ENCODE assay signal across 8 cellular contexts in genomic region chr16:30370444-30371247, GRCh38. TPM values are rescaled to one million over a fixed set of nuclear protein-coding genes. Genes with fewer than 3 reads are reported as not detected.
DNase-seq lines count a peak whose midpoint lies in the region; ATAC-seq, FAIRE-seq and TF ChIP-seq lines count a peak whose summit lies in the region.

A gene with protein sequence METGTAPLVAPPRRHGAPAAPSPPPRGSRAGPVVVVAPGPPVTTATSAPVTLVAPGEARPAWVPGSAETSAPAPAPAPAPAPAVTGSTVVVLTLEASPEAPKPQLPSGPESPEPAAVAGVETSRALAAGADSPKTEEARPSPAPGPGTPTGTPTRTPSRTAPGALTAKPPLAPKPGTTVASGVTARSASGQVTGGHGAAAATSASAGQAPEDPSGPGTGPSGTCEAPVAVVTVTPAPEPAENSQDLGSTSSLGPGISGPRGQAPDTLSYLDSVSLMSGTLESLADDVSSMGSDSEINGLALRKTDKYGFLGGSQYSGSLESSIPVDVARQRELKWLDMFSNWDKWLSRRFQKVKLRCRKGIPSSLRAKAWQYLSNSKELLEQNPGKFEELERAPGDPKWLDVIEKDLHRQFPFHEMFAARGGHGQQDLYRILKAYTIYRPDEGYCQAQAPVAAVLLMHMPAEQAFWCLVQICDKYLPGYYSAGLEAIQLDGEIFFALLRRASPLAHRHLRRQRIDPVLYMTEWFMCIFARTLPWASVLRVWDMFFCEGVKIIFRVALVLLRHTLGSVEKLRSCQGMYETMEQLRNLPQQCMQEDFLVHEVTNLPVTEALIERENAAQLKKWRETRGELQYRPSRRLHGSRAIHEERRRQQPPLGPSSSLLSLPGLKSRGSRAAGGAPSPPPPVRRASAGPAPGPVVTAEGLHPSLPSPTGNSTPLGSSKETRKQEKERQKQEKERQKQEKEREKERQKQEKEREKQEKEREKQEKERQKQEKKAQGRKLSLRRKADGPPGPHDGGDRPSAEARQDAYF (minus strand): TSS chr16:30370494. CDS start chr16:30370183, 311 bp downstream.

- no peak for TF ChIP-seq RAD21 in K562 (CRISPR knock-in tag; conservative IDR thresholded peaks at IDR 0.05 in 1 of 2, IDR thresholded peaks at IDR 0.05 in 1 of 2)

- H2AFZ ChIP-seq in K562 (ENCODE audit: low read depth, low read length) = peak within 1 kb of the TSS; percentile 82

- H3K27ac ChIP-seq in K562 (ENCODE audit: extremely low read depth, low read depth, low read length) = peak within 1 kb of the TSS; percentile 74
- H3K27ac ChIP-seq in aorta (ENCODE audit: low read depth in 1 of 2, low read length in 2 of 2) = peak within 1 kb of the TSS; percentile 20 to 39

- no TSS peak for BruUV-seq in K562 (replicated peaks; lab: Mats Ljungman, UMichigan)

- intact Hi-C loops in K562 (cut with micrococcal nuclease) = loop anchor here (2.0 to 10.0 kb wide), 3 partner anchors 16 to 306 kb away; partner anchors contain the start of genes ALDOA, CD2BP2 and ZNF771
- intact Hi-C loops in aorta (cut with DNase I) = loop anchor here in 1 of 2 donors (2.0 to 10.0 kb wide), 2 partner anchors 36 to 284 kb away; partner anchors contain the start of genes FBRS and PRR14

- TF ChIP-seq EP300 in K562 (IDR thresholded peaks at IDR 0.05; ENCODE audit: low read length) = no peak

- peaks cover 42% of the 10 kb centered on the region for H3K79me2 ChIP-seq in K562 (ENCODE audit: control insufficient read depth, insufficient read depth, low read length)

- H3K9ac ChIP-seq in K562 (ENCODE audit: insufficient read depth in 1 of 2, low read depth in 2 of 2, low read length in 2 of 2) = peak within 1 kb of the TSS; percentile 74 to 98

- TF ChIP-seq POLR2A in K562 (conservative IDR thresholded peaks at IDR 0.05) = no peak

- CTCF ChIA-PET in K562 (lab: Yijun Ruan, JAX; ENCODE audit: low intra/inter-chr PET ratio) = no interaction called here

- under 1% methylated on average over 26 of the region's 43 CpGs for WGBS in K562 (ENCODE audit: insufficient coverage, low coverage, missing lambda C conversion rate)
- 0% methylated on average over 41 to 43 of the region's 43 CpGs for WGBS in aorta, 2 donors

- ATAC-seq in GM18511 (IDR thresholded peaks at IDR 0.05; ENCODE audit: unreplicated experiment) (peak; percentile 84), HG03064 (IDR thresholded peaks at IDR 0.05; ENCODE audit: low read depth, unreplicated experiment) (peak; percentile 64), K562 (peak; percentile 93), aorta (ENCODE audit: low FRiP score) (peak; percentile 96)

- peak within 1 kb of the TSS; percentile 90 for H3K4me2 ChIP-seq in K562 (ENCODE audit: insufficient read depth, low read length)

- no peaks in the 10 kb centered on the region for H3K9me3 ChIP-seq in K562 (replicated peaks; ENCODE audit: control insufficient read depth, insufficient read depth, low read depth, low read length)
- no peaks in the 10 kb centered on the region for H3K9me3 ChIP-seq in aorta (ENCODE audit: control insufficient read depth, low read length)

- H3K4me3 ChIP-seq in K562 (peak within 1 kb of the TSS; percentile 74), aorta (ENCODE audit: low read length in 2 of 2) (peak within 1 kb of the TSS; percentile 92)

- POLR2A ChIA-PET in K562 (lab: Yijun Ruan, JAX) = interaction anchor here (0.9 to 6.3 kb wide), 12 partner anchors 8 to 288 kb away, joined by 3 to 77 read pairs (median 4); partner anchors contain the start of genes CD2BP2, DCTPP1, FBRS and PRR14

- peaks cover 23% of the 10 kb centered on the region for H4K20me1 ChIP-seq in K562 (replicated peaks; ENCODE audit: control insufficient read depth, insufficient read depth, low read length)

- H3K27me3 ChIP-seq in K562 (ENCODE audit: control insufficient read depth in 2 of 2, insufficient read depth in 2 of 2, low read length in 2 of 2) = no peaks in the 10 kb centered on the region
- no peaks in the 10 kb centered on the region for H3K27me3 ChIP-seq in aorta (ENCODE audit: control insufficient read depth in 1 of 2, insufficient read depth in 2 of 2, low read length in 1 of 2)

- H3K4me1 ChIP-seq in K562 (replicated peaks in 1 of 2; ENCODE audit: control insufficient read depth in 2 of 2, insufficient read depth in 2 of 2, low read length in 2 of 2) (peaks cover 25 to 44% of the 10 kb centered on the region in 2 experiments; a peak in 4 of 5 replicates), aorta (ENCODE audit: control insufficient read depth in 1 of 2, insufficient read depth in 2 of 2, low read length in 2 of 2) (peaks cover 0 to 4% of the 10 kb centered on the region in 2 donors)

- peaks cover 18% of the 10 kb centered on the region; the same call in 2 of the 3 replicates for H3K36me3 ChIP-seq in K562 (ENCODE audit: control insufficient read depth, insufficient read depth, low read length)
- H3K36me3 ChIP-seq in aorta (ENCODE audit: control insufficient read depth in 1 of 2, insufficient read depth in 2 of 2, low read length in 1 of 2) = no peaks in the 10 kb centered on the region

- FAIRE-seq in TTC549 (lab: Jason Lieb, UNC) (peak; percentile 99), K562 (lab: Jason Lieb, UNC) (peak; percentile 100)

- in situ Hi-C loops in K562 (cut with MboI) = loop anchor here (25.0 kb wide), 1 partner anchor 908 kb away; the partner anchor contains the start of genes BOLA2, SLX1B and SULT1A4

- peaks cover 6% of the 10 kb centered on the region for H3K9me1 ChIP-seq in K562 (ENCODE audit: control insufficient read depth, insufficient read depth, low read length)

- peak; percentile 29 to 47 (median 44); a peak in 4 of 6 replicates for TF ChIP-seq CTCF in K562 (IDR thresholded peaks at IDR 0.05 in 2 of 3, conservative IDR thresholded peaks at IDR 0.05 in 1 of 3; ENCODE audit: insufficient read depth in 2 of 3, low read depth in 1 of 3, low read length in 3 of 3)

- DNase-seq in NCI-H2107 (lab: John Stamatoyannopoulos, UW) (peak; percentile 99), K562 (ENCODE audit: extremely low read depth in 1 of 4, low spot score in 3 of 4) (peak; percentile 92 to 99 (median 96)), hippocampal formation (lab: John Stamatoyannopoulos, UW) (peak; percentile 100), renal cortical epithelial cell (ENCODE audit: low read depth) (peak; percentile 100), aorta (peak; percentile 98)

TF ChIP-seq in K562, 482 proteins besides CTCF, POLR2A, EP300 and RAD21 (continues in another document):
- TF ChIP-seq FOXK2 (conservative IDR thresholded peaks at IDR 0.05 in 1 of 2, IDR thresholded peaks at IDR 0.05 in 1 of 2; ENCODE audit: low read depth in 2 of 2) (peak; percentile 70 to 84), STAT5A (IDR thresholded peaks at IDR 0.05; ENCODE audit: borderline replicate concordance, low read length) (no peak), XRCC5 (IDR thresholded peaks at IDR 0.05; ENCODE audit: low read depth, low read length) (peak; percentile 53), ZNF282 (CRISPR knock-in tag; IDR thresholded peaks at IDR 0.05) (no peak), TEAD1 (CRISPR knock-in tag; IDR thresholded peaks at IDR 0.05) (no peak), MAFK (IDR thresholded peaks at IDR 0.05; ENCODE audit: low read length) (peak; percentile 38; the same call in 1 of the 2 replicates), POLR2H (tag; IDR thresholded peaks at IDR 0.05; ENCODE audit: low read depth) (no peak), OTX1 (CRISPR knock-in tag; IDR thresholded peaks at IDR 0.05) (0 out of 2 replicates have a peak, but pooled peaks have one; percentile 51), GTF2F1 (IDR thresholded peaks at IDR 0.05; ENCODE audit: low read depth, low read length) (no peak), ZFX (CRISPR knock-in tag; IDR thresholded peaks at IDR 0.05) (no peak)
- TF ChIP-seq, protein P1, sequence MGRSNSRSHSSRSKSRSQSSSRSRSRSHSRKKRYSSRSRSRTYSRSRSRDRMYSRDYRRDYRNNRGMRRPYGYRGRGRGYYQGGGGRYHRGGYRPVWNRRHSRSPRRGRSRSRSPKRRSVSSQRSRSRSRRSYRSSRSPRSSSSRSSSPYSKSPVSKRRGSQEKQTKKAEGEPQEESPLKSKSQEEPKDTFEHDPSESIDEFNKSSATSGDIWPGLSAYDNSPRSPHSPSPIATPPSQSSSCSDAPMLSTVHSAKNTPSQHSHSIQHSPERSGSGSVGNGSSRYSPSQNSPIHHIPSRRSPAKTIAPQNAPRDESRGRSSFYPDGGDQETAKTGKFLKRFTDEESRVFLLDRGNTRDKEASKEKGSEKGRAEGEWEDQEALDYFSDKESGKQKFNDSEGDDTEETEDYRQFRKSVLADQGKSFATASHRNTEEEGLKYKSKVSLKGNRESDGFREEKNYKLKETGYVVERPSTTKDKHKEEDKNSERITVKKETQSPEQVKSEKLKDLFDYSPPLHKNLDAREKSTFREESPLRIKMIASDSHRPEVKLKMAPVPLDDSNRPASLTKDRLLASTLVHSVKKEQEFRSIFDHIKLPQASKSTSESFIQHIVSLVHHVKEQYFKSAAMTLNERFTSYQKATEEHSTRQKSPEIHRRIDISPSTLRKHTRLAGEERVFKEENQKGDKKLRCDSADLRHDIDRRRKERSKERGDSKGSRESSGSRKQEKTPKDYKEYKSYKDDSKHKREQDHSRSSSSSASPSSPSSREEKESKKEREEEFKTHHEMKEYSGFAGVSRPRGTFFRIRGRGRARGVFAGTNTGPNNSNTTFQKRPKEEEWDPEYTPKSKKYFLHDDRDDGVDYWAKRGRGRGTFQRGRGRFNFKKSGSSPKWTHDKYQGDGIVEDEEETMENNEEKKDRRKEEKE (IDR thresholded peaks at IDR 0.05; ENCODE audit: borderline replicate concordance in 1 of 2, control insufficient read depth in 1 of 2, low read depth in 2 of 2, low read length in 1 of 2) = no peak

RNA-seq across cellular contexts. Expression of the gene that starts here (rescaled TPM):
- 61.1 and 115 TPM in 2 replicates for total RNA-seq in K562 (2011; cell fraction: chromatin; rRNA removed; ENCODE audit: low replicate concordance)
- total RNA-seq in K562 (2011; cell fraction: nucleolus; rRNA removed) = 62.5 and 64.2 TPM in 2 replicates
- total RNA-seq in K562 (2011; cell fraction: nucleoplasm; rRNA removed) = 60.7 and 73.4 TPM in 2 replicates
- total RNA-seq in K562 (2014; rRNA removed) = 28.9 and 37.9 TPM in 2 replicates
- total RNA-seq in K562 (2014; rRNA removed; fragmentation: Illumina TruSeq; extraction: Trizol) = 11.9 and 12.6 TPM in 2 replicates
- 16.9 and 17.5 TPM in 2 replicates for total RNA-seq in K562 (2015; rRNA removed; fragmentation: Illumina TruSeq; extraction: Trizol)
- total RNA-seq in K562 (2021) = 52.1 and 55.4 TPM in 2 replicates
- 11.5 and 13.7 TPM in 2 replicates for polyA plus RNA-seq in K562 (2011; rRNA removed)
- 20.5 and 29.5 TPM in 2 replicates for polyA plus RNA-seq in K562 (2011; cell fraction: cytosol; rRNA removed)
- polyA plus RNA-seq in K562 (2011; cell fraction: nucleus; rRNA removed) = 30.9 and 49.1 TPM in 2 replicates
- polyA plus RNA-seq in K562 (2012) = 33.7 and 38.6 TPM in 2 replicates
- polyA plus RNA-seq in K562 (2014; fragmentation: Illumina TruSeq; extraction: Trizol) = 24.4 and 28.4 TPM in 2 replicates
- 1 to 10 TPM; 2.2 to 2.3 TPM for polyA plus RNA-seq in K562 (2014; fragmentation: Nextera tagmentation; extraction: Ambion mirVana)
- 24.0 and 27.9 TPM in 2 replicates for polyA plus RNA-seq in K562 (2014; rRNA removed)
- polyA minus RNA-seq in K562 (2011; rRNA and poly(A)+ RNA removed) = 13.2 and 19.4 TPM in 2 replicates
- 28.0 and 31.6 TPM in 2 replicates for polyA minus RNA-seq in K562 (2011; cell fraction: cytosol; rRNA and poly(A)+ RNA removed)
- 12.7 and 15.8 TPM in 2 replicates for polyA minus RNA-seq in K562 (2011; cell fraction: nucleus; rRNA and poly(A)+ RNA removed)
- 26.9 and 46.8 TPM in 2 replicates for total RNA-seq in renal cortical epithelial cell
- 10 to 100 TPM; 30.7 to 38.0 TPM for total RNA-seq in aorta
- polyA plus RNA-seq in aorta = 10 to 100 TPM; 10.3 to 22.2 TPM

Comparison
In these comparisons a context has a peak if more than half of its experiments do, and no peak if none do; other contexts are left out.
1. Peak in every context shown above with its lines: DNase-seq, ATAC-seq, H3K4me3 ChIP-seq and H3K27ac ChIP-seq.